ENCODE assay signal across 14 cellular contexts in the genomic region with DNA sequence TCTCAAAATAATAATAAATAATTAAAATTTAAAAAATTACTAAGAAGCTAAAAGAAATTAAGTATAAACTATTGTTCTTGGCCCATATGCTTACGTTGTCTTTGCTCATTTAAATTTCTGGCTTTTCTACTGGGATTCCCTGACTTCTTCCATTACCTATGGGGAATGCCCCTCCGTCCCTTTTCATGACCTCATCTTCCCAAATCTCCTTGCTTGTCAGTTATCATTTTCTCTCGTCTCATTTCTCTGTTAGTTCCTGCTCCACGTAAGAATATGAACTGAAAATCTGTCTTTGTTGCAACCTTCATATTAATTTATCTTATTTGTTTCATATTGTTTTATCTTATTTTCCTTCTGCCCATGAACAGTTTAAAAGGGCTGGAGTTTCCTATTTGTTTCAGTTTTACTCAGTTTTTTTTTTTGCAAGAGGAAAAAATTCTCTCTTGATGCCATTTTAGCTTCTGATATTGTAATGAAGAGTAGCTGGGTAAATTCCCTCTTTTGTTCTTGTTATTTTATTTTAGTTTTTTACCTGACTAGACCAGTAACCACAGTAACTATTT. TPM values are rescaled to one million over a fixed set of nuclear protein-coding genes. Genes with fewer than 3 reads are reported as not detected.
DNase-seq lines count a peak whose midpoint lies in the region; ATAC-seq, FAIRE-seq and TF ChIP-seq lines count a peak whose summit lies in the region.
"Had no signal": no experiment of that assay in that cellular context is flagged by ENCODE, and none has a peak within 500 bp of the region (broad histone marks: within the 10 kb centered on the region; RNA-seq: fewer than 3 reads in every experiment).

No MANE protein-coding gene starts in this region.

- H3K4me3 ChIP-seq in naive thymus-derived CD4-positive, alpha-beta T cell (ENCODE audit: low read length), result no peak overlapping the region
- H3K4me3 ChIP-seq: coronary artery had no signal

- H3K27me3 ChIP-seq in CD4-positive, alpha-beta T cell (ENCODE audit: control insufficient read depth, insufficient read depth, low read length), result no peaks in the 10 kb centered on the region
- H3K27me3 ChIP-seq in naive thymus-derived CD4-positive, alpha-beta T cell (ENCODE audit: control insufficient read depth in 2 of 2, insufficient read depth in 2 of 2, low read length in 2 of 2), result no peaks in the 10 kb centered on the region

- no peak for TF ChIP-seq CTCF in CD4-positive, alpha-beta T cell (IDR thresholded peaks at IDR 0.05)
- TF ChIP-seq CTCF in osteocyte (IDR thresholded peaks at IDR 0.05), result no peak

- DNase-seq in CD4-positive, alpha-beta T cell, result no peak
- no peak for DNase-seq in GM18507 (ENCODE audit: extremely low spot score, insufficient read length, low read depth)
- DNase-seq in activated CD4-positive, alpha-beta memory T cell treated with anti-CD3 and anti-CD28 coated beads, Interleukin-2, amount 10 ng/mL, durations not matched to agents 7 days and 5 days, result no peak
- DNase-seq in naive thymus-derived CD4-positive, alpha-beta T cell, result no peak
- DNase-seq in osteocyte (ENCODE audit: extremely low spot score, unreplicated experiment), result no peak
- DNase-seq in NAMALWA (ENCODE audit: low spot score), result no peak
- no peak for DNase-seq in SW 1271 (lab: John Stamatoyannopoulos, UW)
- DNase-seq: activated CD8-positive, alpha-beta memory T cell treated with anti-CD3 and anti-CD28 coated beads, Interleukin-2, amount 50 U/mL, for 4 hours; NCI-H187 treated with DMSO at 0.1 percent for 48 hours; NCI-H526 had no signal

- peaks cover 17 to 21% of the 10 kb centered on the region in 2 donors for H3K4me1 ChIP-seq in naive thymus-derived CD4-positive, alpha-beta T cell (ENCODE audit: control insufficient read depth in 2 of 2, insufficient read depth in 2 of 2, low read length in 2 of 2)

- no peak for ATAC-seq in CD4-positive, alpha-beta T cell (ENCODE audit: poor library complexity)
- no peak for ATAC-seq in naive thymus-derived CD4-positive, alpha-beta T cell

- no peak overlapping the region for H3K27ac ChIP-seq in CD4-positive, alpha-beta T cell (ENCODE audit: low read depth, low read length)
- no peak overlapping the region for H3K27ac ChIP-seq in naive thymus-derived CD4-positive, alpha-beta T cell (ENCODE audit: low read depth, low read length)
- H3K27ac ChIP-seq: coronary artery, HL-60 had no signal

- intact Hi-C loops in CD4-positive, alpha-beta T cell (cut with DNase I, micrococcal nuclease), result loop anchor here in 1 of 2 experiments (2.0 to 10.0 kb wide), 6 partner anchors 61 to 1271 kb away; a partner anchor contains a TSS
- intact Hi-C loops in naive thymus-derived CD4-positive, alpha-beta T cell (cut with micrococcal nuclease), result loop anchor here (2.0 to 10.0 kb wide), 2 partner anchors 41 to 169 kb away; a partner anchor contains a TSS

- peaks cover 47% of the 10 kb centered on the region for H3K4me1 Mint-ChIP-seq in CD4-positive, alpha-beta T cell (ENCODE audit: low read depth)
- H3K4me1 Mint-ChIP-seq in activated CD4-positive, alpha-beta memory T cell treated with anti-CD3 and anti-CD28 coated beads, Interleukin-2, amount 10 ng/mL, durations not matched to agents 7 days and 5 days, result peaks cover 43% of the 10 kb centered on the region
- H3K4me1 Mint-ChIP-seq in naive thymus-derived CD4-positive, alpha-beta T cell, result peaks cover 27 to 52% (median 37%) of the 10 kb centered on the region in 7 donors
- H3K4me1 Mint-ChIP-seq in osteocyte (ENCODE audit: unreplicated experiment), result peaks cover 21% of the 10 kb centered on the region

- POLR2A ChIA-PET in CD4-positive, alpha-beta T cell (lab: Charles Lee), result interaction anchor here (1.0 kb wide), 1 partner anchor 62 kb away, joined by 4 read pairs; no protein-coding TSS in a partner anchor
- POLR2A ChIA-PET in activated CD4-positive, alpha-beta memory T cell treated with anti-CD3 and anti-CD28 coated beads, Interleukin-2, amount 10 ng/mL, durations not matched to agents 7 days and 5 days (lab: Charles Lee), result interaction anchor here (1.0 to 1.2 kb wide), 4 partner anchors 9 to 167 kb away, joined by 3 read pairs; no protein-coding TSS in a partner anchor
- POLR2A ChIA-PET in naive thymus-derived CD4-positive, alpha-beta T cell (lab: Charles Lee), result no interaction called here

- no peaks in the 10 kb centered on the region for H3K9me3 Mint-ChIP-seq in CD4-positive, alpha-beta T cell
- no peaks in the 10 kb centered on the region for H3K9me3 Mint-ChIP-seq in activated CD4-positive, alpha-beta memory T cell treated with anti-CD3 and anti-CD28 coated beads, Interleukin-2, amount 10 ng/mL, durations not matched to agents 7 days and 5 days
- H3K9me3 Mint-ChIP-seq in naive thymus-derived CD4-positive, alpha-beta T cell, result peaks cover 0 to 2% (median 0%) of the 10 kb centered on the region in 11 donors
- no peaks in the 10 kb centered on the region for H3K9me3 Mint-ChIP-seq in osteocyte (ENCODE audit: unreplicated experiment)

- H3K27ac Mint-ChIP-seq in CD4-positive, alpha-beta T cell, result peak overlapping the region; percentile 91
- no peak overlapping the region for H3K27ac Mint-ChIP-seq in activated CD4-positive, alpha-beta memory T cell treated with anti-CD3 and anti-CD28 coated beads, Interleukin-2, amount 10 ng/mL, durations not matched to agents 7 days and 5 days
- H3K27ac Mint-ChIP-seq in naive thymus-derived CD4-positive, alpha-beta T cell, result peak overlapping the region; percentile 36 to 99 (median 85)
- H3K27ac Mint-ChIP-seq in osteocyte (ENCODE audit: unreplicated experiment), result no peak overlapping the region
- H3K27ac Mint-ChIP-seq: CD14-positive monocyte had no signal

- H3K4me3 Mint-ChIP-seq in CD4-positive, alpha-beta T cell, result peak overlapping the region; percentile 55
- peak overlapping the region; percentile 43 for H3K4me3 Mint-ChIP-seq in activated CD4-positive, alpha-beta memory T cell treated with anti-CD3 and anti-CD28 coated beads, Interleukin-2, amount 10 ng/mL, durations not matched to agents 7 days and 5 days
- peak overlapping the region in 7 of 10 donors; percentile 14 to 55 (median 42) for H3K4me3 Mint-ChIP-seq in naive thymus-derived CD4-positive, alpha-beta T cell
- H3K4me3 Mint-ChIP-seq in osteocyte (ENCODE audit: unreplicated experiment), result no peak overlapping the region
- H3K4me3 Mint-ChIP-seq: CD14-positive monocyte had no signal

- peaks cover 0 to 5% (median 0%) of the 10 kb centered on the region in 3 experiments for H3K36me3 ChIP-seq in naive thymus-derived CD4-positive, alpha-beta T cell (ENCODE audit: control insufficient read depth in 2 of 3, insufficient read depth in 3 of 3, low read length in 3 of 3)

- H3K36me3 Mint-ChIP-seq in CD4-positive, alpha-beta T cell (ENCODE audit: low read depth), result peaks cover 30% of the 10 kb centered on the region
- H3K36me3 Mint-ChIP-seq in activated CD4-positive, alpha-beta memory T cell treated with anti-CD3 and anti-CD28 coated beads, Interleukin-2, amount 10 ng/mL, durations not matched to agents 7 days and 5 days (ENCODE audit: low read depth), result peaks cover 16% of the 10 kb centered on the region
- peaks cover 0 to 18% (median 10%) of the 10 kb centered on the region in 5 donors for H3K36me3 Mint-ChIP-seq in naive thymus-derived CD4-positive, alpha-beta T cell
- H3K36me3 Mint-ChIP-seq in osteocyte (ENCODE audit: unreplicated experiment), result peaks cover 7% of the 10 kb centered on the region

- peak; percentile 35 for FAIRE-seq in GM18507 (lab: Jason Lieb, UNC)
- FAIRE-seq: astrocyte had no signal

- H3K9me3 ChIP-seq in CD4-positive, alpha-beta T cell (ENCODE audit: control insufficient read depth, low read length), result no peaks in the 10 kb centered on the region
- no peaks in the 10 kb centered on the region for H3K9me3 ChIP-seq in naive thymus-derived CD4-positive, alpha-beta T cell (ENCODE audit: control insufficient read depth in 2 of 3, low read length in 3 of 3)

- no peaks in the 10 kb centered on the region for H3K27me3 Mint-ChIP-seq in CD4-positive, alpha-beta T cell
- H3K27me3 Mint-ChIP-seq in activated CD4-positive, alpha-beta memory T cell treated with anti-CD3 and anti-CD28 coated beads, Interleukin-2, amount 10 ng/mL, durations not matched to agents 7 days and 5 days, result no peaks in the 10 kb centered on the region
- H3K27me3 Mint-ChIP-seq in naive thymus-derived CD4-positive, alpha-beta T cell, result no peaks in the 10 kb centered on the region
- H3K27me3 Mint-ChIP-seq in osteocyte (ENCODE audit: unreplicated experiment), result no peaks in the 10 kb centered on the region

- CTCF ChIA-PET in CD4-positive, alpha-beta T cell (lab: Charles Lee), result interaction anchor here (3.8 kb wide), 1 partner anchor 61 kb away, joined by 24 read pairs; no protein-coding TSS in a partner anchor
- CTCF ChIA-PET in activated CD4-positive, alpha-beta memory T cell treated with anti-CD3 and anti-CD28 coated beads, Interleukin-2, amount 10 ng/mL, durations not matched to agents 7 days and 5 days (lab: Charles Lee), result interaction anchor here (5.9 kb wide), 1 partner anchor 166 kb away, joined by 45 read pairs; a partner anchor contains a TSS
- CTCF ChIA-PET in naive thymus-derived CD4-positive, alpha-beta T cell (lab: Charles Lee), result interaction anchor here (0.6 kb wide), 1 partner anchor 29 kb away, joined by 5 read pairs; no protein-coding TSS in a partner anchor

RNA-seq across cellular contexts. Expression of a gene that starts 2.5 kb away (rescaled TPM):
- total RNA-seq in CD4-positive, alpha-beta T cell, result 10 to 100 TPM; 80.8 to 81.4 TPM
- 10 to 100 TPM; 61.2 to 64.3 TPM for total RNA-seq in activated CD4-positive, alpha-beta memory T cell treated with anti-CD3 and anti-CD28 coated beads, Interleukin-2, amount 10 ng/mL, durations not matched to agents 7 days and 5 days
- 10 to 100 TPM; 59.4 to 73.3 (median 60.9) TPM for total RNA-seq in naive thymus-derived CD4-positive, alpha-beta T cell
- polyA plus RNA-seq in naive thymus-derived CD4-positive, alpha-beta T cell, result 10 to 100 TPM; 69.2 to 98.2 TPM
- total RNA-seq in osteocyte, result 60.2 and 63.5 TPM in 2 replicates

Comparison
In these comparisons a context has a peak if more than half of its experiments do, and no peak if none do; other contexts are left out.
1. H3K27ac Mint-ChIP-seq: peak in CD4-positive, alpha-beta T cell (single experiment) and naive thymus-derived CD4-positive, alpha-beta T cell (9 of 9); none in activated CD4-positive, alpha-beta memory T cell treated with anti-CD3 and anti-CD28 coated beads, Interleukin-2, amount 10 ng/mL, durations not matched to agents 7 days and 5 days (single experiment) and osteocyte (single experiment).